11 cellular contexts compared by ENCODE assay signal in genomic region chr14:38197001-38197760, GRCh38. TPM values are rescaled to one million over a fixed set of nuclear protein-coding genes. Genes with fewer than 3 reads are reported as not detected.
A peak's percentile ranks its signal among the peaks of the same experiment; 100 is the strongest.
DNase-seq lines count a peak whose midpoint lies in the region; ATAC-seq and TF ChIP-seq lines count a peak whose summit lies in the region.
"Had no signal": no experiment of that assay in that cellular context is flagged by ENCODE, and none has a peak within 500 bp of the region (broad histone marks: within the 10 kb centered on the region; RNA-seq: fewer than 3 reads in every experiment).

No MANE protein-coding gene starts in this region.

- peak; percentile 12; the same call in 2 of the 3 replicates for ATAC-seq in GM23338
- ATAC-seq in left lung, result no peak
- ATAC-seq in GM18498 (IDR thresholded peaks at IDR 0.05; ENCODE audit: unreplicated experiment), result no peak
- no peak for ATAC-seq in esophagus mucosa
- ATAC-seq: left cardiac atrium had no signal

- peaks cover 47% of the 10 kb centered on the region for H3K27me3 Mint-ChIP-seq in GM23338 (ENCODE audit: insufficient read depth, low read depth, poor library complexity)

- H3K36me3 Mint-ChIP-seq in GM23338 (ENCODE audit: low read depth), result peaks cover 95% of the 10 kb centered on the region

- no peak overlapping the region for H2AFZ ChIP-seq in GM23338

- intact Hi-C loops in left lung (cut with DNase I), result no loop called here

- in situ Hi-C loops in astrocyte of the cerebellum (cut with HindIII; ENCODE audit: low sequenced_read_pairs), result no loop called here

- peak overlapping the region; percentile 86 for H3K4me2 ChIP-seq in GM23338

- H3K36me3 ChIP-seq in GM23338 (ENCODE audit: insufficient read depth), result peaks cover 65% of the 10 kb centered on the region
- H3K36me3 ChIP-seq in left lung, result no peaks in the 10 kb centered on the region

- H3K27me3 ChIP-seq in GM23338 (ENCODE audit: insufficient read depth), result no peaks in the 10 kb centered on the region
- H3K27me3 ChIP-seq in left lung, result no peaks in the 10 kb centered on the region

- peak overlapping the region; percentile 99 for H3K27ac ChIP-seq in GM23338 (ENCODE audit: low read depth)
- no peak overlapping the region for H3K27ac ChIP-seq in left lung

- H3K79me2 ChIP-seq in GM23338 (replicated peaks; ENCODE audit: insufficient read depth), result peaks cover 27% of the 10 kb centered on the region

- TF ChIP-seq CTCF in AG09309 (IDR thresholded peaks at IDR 0.05; ENCODE audit: control insufficient read depth, insufficient read depth, low read depth, low read length, missing control alignments) (peak; percentile 30), GM23338 (conservative IDR thresholded peaks at IDR 0.05; ENCODE audit: low read depth in 2 of 2) (peak in 1 of 2 experiments; percentile 72; a peak in 3 of 4 replicates), astrocyte of the cerebellum (IDR thresholded peaks at IDR 0.05; ENCODE audit: low read depth, low read length, missing control alignments) (peak; percentile 24), left lung (IDR thresholded peaks at IDR 0.05) (peak; percentile 49 to 64)

- H3K4me3 Mint-ChIP-seq in GM23338, result peak overlapping the region; percentile 60

- peaks cover 8% of the 10 kb centered on the region for H4K20me1 ChIP-seq in GM23338 (replicated peaks; ENCODE audit: insufficient read depth)

- peaks cover 39% of the 10 kb centered on the region for H3K4me1 ChIP-seq in GM23338 (ENCODE audit: insufficient read depth)
- no peaks in the 10 kb centered on the region for H3K4me1 ChIP-seq in left lung

- H3K9me2 ChIP-seq in GM23338 (ENCODE audit: insufficient read depth), result no peaks in the 10 kb centered on the region

- DNase-seq in AG09309 (ENCODE audit: low read depth), result no peak
- peak; percentile 23 for DNase-seq in GM23338 (ENCODE audit: low spot score)
- DNase-seq in astrocyte of the cerebellum (ENCODE audit: low read depth), result no peak
- DNase-seq in left lung, result no peak
- no peak for DNase-seq in LoVo (ENCODE audit: low spot score)
- no peak for DNase-seq in NCI-H187 (lab: John Stamatoyannopoulos, UW)
- DNase-seq: activated CD8-positive, alpha-beta memory T cell treated with anti-CD3 and anti-CD28 coated beads, Interleukin-2, amount 50 U/mL, for 4 hours; left cardiac atrium; stimulated activated CD8-positive, alpha-beta memory T cell treated with anti-CD3 and anti-CD28 coated beads, Interleukin-4, amount 100 ng/mL, for 48 hours had no signal

- H3K9me3 ChIP-seq in left lung, result no peaks in the 10 kb centered on the region

- peaks cover 14% of the 10 kb centered on the region for H3K9me3 Mint-ChIP-seq in GM23338

- peak overlapping the region; percentile 90 for H3K27ac Mint-ChIP-seq in GM23338

- peaks cover 69% of the 10 kb centered on the region for H3F3A ChIP-seq in GM23338 (replicated peaks; ENCODE audit: low read depth)

- H3K4me3 ChIP-seq in AG09309 (ENCODE audit: control insufficient read depth, low read depth, low read length) (no peak overlapping the region), GM23338 (peak overlapping the region; percentile 70), astrocyte of the cerebellum (ENCODE audit: low read depth, low read length) (no peak overlapping the region), left lung (no peak overlapping the region)

- H3K4me1 Mint-ChIP-seq in GM23338, result peaks cover 62% of the 10 kb centered on the region

TF ChIP-seq in GM23338, 12 proteins besides CTCF, POLR2A, EP300 and RAD21:
- no peak for TF ChIP-seq EZH2 (IDR thresholded peaks at IDR 0.05; ENCODE audit: low read depth, unreplicated experiment)
- TF ChIP-seq POLR2AphosphoS5 (IDR thresholded peaks at IDR 0.05; ENCODE audit: low read depth), result peak; percentile 55
TF ChIP-seq in GM23338: peak in this region for 1.

RNA-seq across cellular contexts. Expression of gene SSTR1, which starts 10.5 kb away (rescaled TPM):
- total RNA-seq in GM23338 (2014; rRNA removed; shearing (Covaris generic)), result 0.80 and 2.3 TPM in 2 replicates
- 0.42 and 0.77 TPM in 2 replicates for polyA plus RNA-seq in GM23338 (2016; fragmentation: Nextera tagmentation; extraction: Ambion mirVana)
- total RNA-seq in left lung, result 1 to 10 TPM; 4.3 to 6.6 TPM
- total RNA-seq in esophagus mucosa, result 0.08 TPM

RNA-seq across cellular contexts. Expression of gene CLEC14A, which starts 58.7 kb away (rescaled TPM):
- not detected in 2 replicates for total RNA-seq in GM23338 (2014; rRNA removed; shearing (Covaris generic))
- polyA plus RNA-seq in GM23338 (2016; fragmentation: Nextera tagmentation; extraction: Ambion mirVana), result not detected in 2 replicates
- total RNA-seq in left lung (10 to 100 TPM; 34.7 to 73.8 TPM), esophagus mucosa (4.1 TPM)
